In the genomic region with DNA sequence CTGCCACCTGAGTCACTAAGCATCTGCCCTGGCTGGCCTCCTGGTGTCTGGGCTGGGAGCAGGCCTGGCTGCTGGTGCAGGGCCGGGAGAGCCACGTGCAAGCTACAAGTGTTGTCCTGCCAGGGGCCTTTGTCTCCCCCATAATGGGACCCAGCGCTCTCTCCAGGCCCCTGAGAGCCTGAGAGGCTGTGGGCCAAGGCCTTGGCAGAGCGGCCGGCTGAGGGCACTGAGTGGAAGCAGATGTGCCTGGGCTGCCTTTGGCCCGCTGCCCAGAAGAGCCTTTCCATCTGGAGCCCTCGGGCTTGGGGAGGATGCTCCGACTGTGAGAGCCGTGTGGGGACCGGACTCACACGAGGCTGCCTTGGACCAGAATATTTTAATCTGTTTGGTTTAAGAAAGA, we compare ENCODE assay signal across 10 cellular contexts.
DNase-seq lines count a peak whose midpoint lies in the region; ATAC-seq lines count a peak whose summit lies in the region.
"Had no signal": no experiment of that assay in that cellular context is flagged by ENCODE, and none has a peak within 500 bp of the region (broad histone marks: within the 10 kb centered on the region; RNA-seq: fewer than 3 reads in every experiment).

No MANE protein-coding gene starts in this region.

- H3K14ac ChIP-seq in mesenchymal stem cell (ENCODE audit: low read length in 2 of 2) = peak overlapping the region in 1 of 2 experiments; percentile 42

- peak; percentile 70 for DNase-seq in AG08395 (ENCODE audit: low spot score)
- DNase-seq in NCI-H128 (lab: John Stamatoyannopoulos, UW; ENCODE audit: unreplicated experiment) = peak; percentile 81
- DNase-seq in dedifferentiated amniotic fluid mesenchymal stem cell (ENCODE audit: extremely low spot score) = peak; percentile 72
- DNase-seq in mesenchymal stem cell = no peak
- DNase-seq in SKM-1 (lab: John Stamatoyannopoulos, UW; ENCODE audit: unreplicated experiment) = no peak
- DNase-seq: AML-193, NCI-H2107 had no signal

- no peak overlapping the region for H3K4me2 ChIP-seq in mesenchymal stem cell (ENCODE audit: low read length, poor library complexity, severe bottlenecking)

- no peak overlapping the region for H2BK15ac ChIP-seq in mesenchymal stem cell (ENCODE audit: low read depth, poor library complexity, severe bottlenecking)

- H4K8ac ChIP-seq in mesenchymal stem cell (ENCODE audit: low read length) = no peak overlapping the region

- H3K23ac ChIP-seq in mesenchymal stem cell (ENCODE audit: low read length in 2 of 2) = no peak overlapping the region

- peaks cover 22% of the 10 kb centered on the region for H3K4me1 ChIP-seq in mesenchymal stem cell (ENCODE audit: control insufficient read depth, insufficient read depth, low read depth, low read length)

- peak overlapping the region; percentile 34 for H4K91ac ChIP-seq in mesenchymal stem cell (ENCODE audit: low read length)

- H2AK5ac ChIP-seq in mesenchymal stem cell (ENCODE audit: low read length, severe bottlenecking) = peak overlapping the region; percentile 62

- no peak overlapping the region for H3K9ac ChIP-seq in mesenchymal stem cell (ENCODE audit: low read length)

- H3K18ac ChIP-seq in mesenchymal stem cell (ENCODE audit: low read depth in 1 of 2, low read length in 2 of 2) = peak overlapping the region in 1 of 2 experiments; percentile 13

- ATAC-seq in HG02870 (IDR thresholded peaks at IDR 0.05; ENCODE audit: unreplicated experiment) = no peak
- ATAC-seq in GM21825 (IDR thresholded peaks at IDR 0.05; ENCODE audit: unreplicated experiment) = no peak
- no peak for ATAC-seq in GM21786 (IDR thresholded peaks at IDR 0.05; ENCODE audit: unreplicated experiment)

- WGBS in mesenchymal stem cell = 77% methylated on average over 11 of the region's 11 CpGs

- H3K9me3 ChIP-seq in mesenchymal stem cell (ENCODE audit: control insufficient read depth, low read length) = no peaks in the 10 kb centered on the region

- H2AFZ ChIP-seq in mesenchymal stem cell (ENCODE audit: low read depth, low read length) = no peak overlapping the region

- H3K27me3 ChIP-seq in mesenchymal stem cell (ENCODE audit: control insufficient read depth in 1 of 2, insufficient read depth in 1 of 2, low read length in 2 of 2) = no peaks in the 10 kb centered on the region

- no peak overlapping the region for H2BK5ac ChIP-seq in mesenchymal stem cell (ENCODE audit: low read depth, low read length, poor library complexity, severe bottlenecking)

- peaks cover 0 to 3% of the 10 kb centered on the region in 2 experiments for H3K36me3 ChIP-seq in mesenchymal stem cell (ENCODE audit: control insufficient read depth in 1 of 2, insufficient read depth in 2 of 2, low read depth in 1 of 2, low read length in 2 of 2)

- H3K27ac ChIP-seq in mesenchymal stem cell (ENCODE audit: low read length, poor library complexity, severe bottlenecking) = no peak overlapping the region

- H3K4ac ChIP-seq in mesenchymal stem cell (ENCODE audit: low read depth in 1 of 2, low read length in 2 of 2) = peak overlapping the region in 1 of 2 experiments; percentile 58

- no peak overlapping the region for H2BK120ac ChIP-seq in mesenchymal stem cell (ENCODE audit: low read depth, low read length)

- peak overlapping the region in 1 of 2 experiments; percentile 59 for H2BK12ac ChIP-seq in mesenchymal stem cell (ENCODE audit: low read length in 2 of 2)

- H3K79me1 ChIP-seq in mesenchymal stem cell (replicated peaks; ENCODE audit: low read length, poor library complexity, severe bottlenecking) = no peaks in the 10 kb centered on the region

- H3K4me3 ChIP-seq in mesenchymal stem cell (ENCODE audit: insufficient read depth in 1 of 2, low read depth in 1 of 2, low read length in 2 of 2) = no peak overlapping the region

Comparison
In these comparisons a context has a peak if more than half of its experiments do, and no peak if none do; other contexts are left out.
1. DNase-seq: peak in AG08395 (single experiment), NCI-H128 (single experiment) and dedifferentiated amniotic fluid mesenchymal stem cell (single experiment); none in mesenchymal stem cell (single experiment) and SKM-1 (single experiment).